Comparison of ENCODE assay signal across 24 cellular contexts in the genomic region with DNA sequence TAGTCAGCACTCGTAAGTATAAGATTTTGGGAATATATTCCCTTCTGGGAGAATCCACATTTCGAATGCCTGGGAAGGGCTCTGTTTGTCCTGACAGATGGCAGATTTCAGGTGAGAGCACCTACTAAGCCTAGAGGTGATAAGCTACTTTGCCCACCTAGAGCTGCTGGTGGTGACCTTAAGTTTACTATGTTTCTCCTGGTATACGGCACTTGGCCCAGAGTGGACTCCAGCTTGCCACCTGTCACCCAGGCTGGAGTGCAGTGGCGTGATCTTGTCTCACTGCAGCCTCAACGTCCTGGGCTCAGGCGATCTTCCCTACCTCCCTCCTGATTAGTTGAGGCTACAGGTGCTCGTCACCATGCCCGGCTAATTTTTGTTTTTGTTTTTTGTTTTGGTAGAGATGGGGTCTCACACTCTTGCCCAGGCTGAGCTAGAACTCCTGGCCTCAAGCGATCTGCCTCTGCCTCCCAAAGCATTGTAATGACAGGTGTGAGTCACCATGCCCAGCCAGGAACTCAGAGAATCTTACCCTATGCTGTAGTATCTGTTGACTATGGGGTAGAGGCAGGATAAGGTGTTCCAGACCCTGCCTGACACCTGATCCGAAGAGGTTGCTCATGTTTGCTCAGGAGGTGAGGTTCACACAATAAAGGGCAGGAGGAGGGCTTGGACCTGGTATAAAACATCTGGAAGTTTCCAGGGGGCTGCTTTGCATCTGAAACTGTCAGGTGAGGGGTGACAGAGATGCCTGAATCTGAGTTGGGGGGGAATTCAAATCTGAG. TPM values are rescaled to one million over a fixed set of nuclear protein-coding genes. Genes with fewer than 3 reads are reported as not detected.
DNase-seq lines count a peak whose midpoint lies in the region; ATAC-seq and TF ChIP-seq lines count a peak whose summit lies in the region.
"Had no signal": no experiment of that assay in that cellular context is flagged by ENCODE, and none has a peak within 500 bp of the region (broad histone marks: within the 10 kb centered on the region; RNA-seq: fewer than 3 reads in every experiment).

A gene with protein sequence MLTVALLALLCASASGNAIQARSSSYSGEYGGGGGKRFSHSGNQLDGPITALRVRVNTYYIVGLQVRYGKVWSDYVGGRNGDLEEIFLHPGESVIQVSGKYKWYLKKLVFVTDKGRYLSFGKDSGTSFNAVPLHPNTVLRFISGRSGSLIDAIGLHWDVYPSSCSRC (plus strand): TSS at position 681 of the 785 bp plus-strand sequence. CDS start 1,011 bp downstream, outside the sequence.

- no peaks in the 10 kb centered on the region for H3K36me3 ChIP-seq in PC-3 (ENCODE audit: low read depth, low read length)
- no peaks in the 10 kb centered on the region for H3K36me3 ChIP-seq in left ventricle myocardium inferior
- H3K36me3 ChIP-seq: BLaER1, spleen, upper lobe of left lung had no signal

- no TSS peak for BruUV-seq in PC-3 (replicated peaks; lab: Mats Ljungman, UMichigan)

- DNase-seq in activated T-cell treated with anti-CD3 and anti-CD28 coated beads, Interleukin-2, amount 50 U/mL, for 24 hours: no peak
- DNase-seq in activated T-cell treated with anti-CD3 and anti-CD28 coated beads, Interleukin-2, amount 50 U/mL, for 1 hour: no peak
- peak; percentile 35 for DNase-seq in PC-3
- DNase-seq in foreskin keratinocyte: peak in 1 of 2 donors; percentile 8
- DNase-seq in stimulated activated effector memory CD8-positive, alpha-beta T cell treated with anti-CD3 and anti-CD28 coated beads, Interleukin-12 subunit alpha, Interleukin-12 subunit beta, amount 100 ng/mL, for 72 hours (ENCODE audit: low spot score in 2 of 2): no peak
- no peak for DNase-seq in CD14-positive monocyte (ENCODE audit: low spot score)
- no peak for DNase-seq in left ventricle myocardium inferior
- DNase-seq: activated CD4-positive, alpha-beta T cell treated with anti-CD3 and anti-CD28 coated beads for 4 hours; activated gamma-delta T cell treated with Interleukin-2 at 50 U/mL for 16 hours; activated T-cell treated with anti-CD3 and anti-CD28 coated beads, Interleukin-2, amount 50 U/mL, for 4 hours; DND-41; H7; NCI-H1436; nephron progenitor cell; Right ventricle myocardium superior; spleen; upper lobe of left lung had no signal

- peaks cover 7% of the 10 kb centered on the region for H3K4me1 Mint-ChIP-seq in activated T-cell treated with anti-CD3 and anti-CD28 coated beads, Interleukin-2, amount 50 U/mL, for 24 hours (ENCODE audit: low read depth)
- peaks cover 12% of the 10 kb centered on the region for H3K4me1 Mint-ChIP-seq in stimulated activated effector memory CD8-positive, alpha-beta T cell treated with anti-CD3 and anti-CD28 coated beads, Interleukin-12 subunit alpha, Interleukin-12 subunit beta, amount 100 ng/mL, for 72 hours
- peaks cover 9% of the 10 kb centered on the region for H3K4me1 Mint-ChIP-seq in CD14-positive monocyte
- H3K4me1 Mint-ChIP-seq: nephron progenitor cell had no signal

- no peak within 1 kb of the TSS for H3K4me2 ChIP-seq in PC-3 (ENCODE audit: low read length)
- H3K4me2 ChIP-seq: BLaER1, KMS-11 had no signal

- TF ChIP-seq CTCF in PC-3 (conservative IDR thresholded peaks at IDR 0.05; ENCODE audit: low read depth, low read length) (no peak), foreskin keratinocyte (conservative IDR thresholded peaks at IDR 0.05) (no peak), CD14-positive monocyte (IDR thresholded peaks at IDR 0.05) (no peak), left ventricle myocardium inferior (IDR thresholded peaks at IDR 0.05; ENCODE audit: borderline replicate concordance) (no peak)

- intact Hi-C loops in PC-3 (cut with micrococcal nuclease): no loop called here
- intact Hi-C loops in CD14-positive monocyte (cut with micrococcal nuclease): no loop called here
- intact Hi-C loops in left ventricle myocardium inferior (cut with micrococcal nuclease): no loop called here

- H3K4me3 Mint-ChIP-seq in activated T-cell treated with anti-CD3 and anti-CD28 coated beads, Interleukin-2, amount 50 U/mL, for 24 hours: no peak within 1 kb of the TSS
- H3K4me3 Mint-ChIP-seq in stimulated activated effector memory CD8-positive, alpha-beta T cell treated with anti-CD3 and anti-CD28 coated beads, Interleukin-12 subunit alpha, Interleukin-12 subunit beta, amount 100 ng/mL, for 72 hours: no peak within 1 kb of the TSS
- no peak within 1 kb of the TSS for H3K4me3 Mint-ChIP-seq in CD14-positive monocyte
- H3K4me3 Mint-ChIP-seq: activated T-cell treated with anti-CD3 and anti-CD28 coated beads, Interleukin-2, amount 50 U/mL, for 4 hours; nephron progenitor cell had no signal

- H3K4me1 ChIP-seq in PC-3 (ENCODE audit: insufficient read depth, low read length) (peaks cover 5% of the 10 kb centered on the region; the same call in 1 of the 2 replicates), foreskin keratinocyte (peaks cover 18% of the 10 kb centered on the region), left ventricle myocardium inferior (no peaks in the 10 kb centered on the region)
- H3K4me1 ChIP-seq: BLaER1, parathyroid adenoma, spleen, upper lobe of left lung had no signal

- POLR2A ChIA-PET in PC-3 (lab: Charles Lee; ENCODE audit: unreplicated experiment): no interaction called here

- H3K4me3 ChIP-seq in PC-3 (ENCODE audit: low read length) (no peak within 1 kb of the TSS), left ventricle myocardium inferior (no peak within 1 kb of the TSS)
- H3K4me3 ChIP-seq: BLaER1, spleen, upper lobe of left lung had no signal

- no peaks in the 10 kb centered on the region for H3K36me3 Mint-ChIP-seq in activated T-cell treated with anti-CD3 and anti-CD28 coated beads, Interleukin-2, amount 50 U/mL, for 24 hours (ENCODE audit: low read depth)
- no peaks in the 10 kb centered on the region for H3K36me3 Mint-ChIP-seq in stimulated activated effector memory CD8-positive, alpha-beta T cell treated with anti-CD3 and anti-CD28 coated beads, Interleukin-12 subunit alpha, Interleukin-12 subunit beta, amount 100 ng/mL, for 72 hours
- H3K36me3 Mint-ChIP-seq in CD14-positive monocyte: no peaks in the 10 kb centered on the region

- H2AFZ ChIP-seq in PC-3 (ENCODE audit: low read length): no peak within 1 kb of the TSS
- H2AFZ ChIP-seq: parathyroid adenoma had no signal

- peak within 1 kb of the TSS; percentile 48 for H3K27ac Mint-ChIP-seq in activated T-cell treated with anti-CD3 and anti-CD28 coated beads, Interleukin-2, amount 50 U/mL, for 24 hours
- peak within 1 kb of the TSS; percentile 64 for H3K27ac Mint-ChIP-seq in stimulated activated effector memory CD8-positive, alpha-beta T cell treated with anti-CD3 and anti-CD28 coated beads, Interleukin-12 subunit alpha, Interleukin-12 subunit beta, amount 100 ng/mL, for 72 hours
- H3K27ac Mint-ChIP-seq in CD14-positive monocyte: no peak within 1 kb of the TSS

- H3K79me2 ChIP-seq in PC-3 (ENCODE audit: low read length): no peaks in the 10 kb centered on the region
- H3K79me2 ChIP-seq: parathyroid adenoma had no signal

- no peak within 1 kb of the TSS for H3K27ac ChIP-seq in PC-3 (ENCODE audit: low read length)
- H3K27ac ChIP-seq in foreskin keratinocyte: no peak within 1 kb of the TSS
- H3K27ac ChIP-seq in left ventricle myocardium inferior (replicated peaks): no peak within 1 kb of the TSS
- H3K27ac ChIP-seq: BLaER1, KMS-11, parathyroid adenoma, spleen, upper lobe of left lung had no signal

- no peaks in the 10 kb centered on the region for H3K9me3 Mint-ChIP-seq in activated T-cell treated with anti-CD3 and anti-CD28 coated beads, Interleukin-2, amount 50 U/mL, for 24 hours
- H3K9me3 Mint-ChIP-seq in stimulated activated effector memory CD8-positive, alpha-beta T cell treated with anti-CD3 and anti-CD28 coated beads, Interleukin-12 subunit alpha, Interleukin-12 subunit beta, amount 100 ng/mL, for 72 hours: no peaks in the 10 kb centered on the region
- H3K9me3 Mint-ChIP-seq in CD14-positive monocyte: peaks cover 0 to 2% (median 0%) of the 10 kb centered on the region in 7 donors
- H3K9me3 Mint-ChIP-seq: activated T-cell treated with anti-CD3 and anti-CD28 coated beads, Interleukin-2, amount 50 U/mL, for 4 hours; nephron progenitor cell had no signal

- H3K9me3 ChIP-seq in PC-3 (ENCODE audit: low read length) (no peaks in the 10 kb centered on the region), left ventricle myocardium inferior (replicated peaks) (no peaks in the 10 kb centered on the region)
- H3K9me3 ChIP-seq: BLaER1, spleen, upper lobe of left lung had no signal

- H3K27me3 ChIP-seq in PC-3 (ENCODE audit: low read length): no peaks in the 10 kb centered on the region
- H3K27me3 ChIP-seq in foreskin keratinocyte: no peaks in the 10 kb centered on the region
- H3K27me3 ChIP-seq in left ventricle myocardium inferior (ENCODE audit: low read depth): peaks cover 28% of the 10 kb centered on the region
- H3K27me3 ChIP-seq: BLaER1, spleen, upper lobe of left lung had no signal

- H4K20me1 ChIP-seq in PC-3 (ENCODE audit: low read length): no peaks in the 10 kb centered on the region
- H4K20me1 ChIP-seq: BLaER1 had no signal

- H3K9ac ChIP-seq in PC-3 (ENCODE audit: low read length): no peak within 1 kb of the TSS
- H3K9ac ChIP-seq: BLaER1, KMS-11, parathyroid adenoma had no signal

- no peaks in the 10 kb centered on the region for H3F3A ChIP-seq in PC-3 (ENCODE audit: low read length, unreplicated experiment)

- H3K27me3 Mint-ChIP-seq in activated T-cell treated with anti-CD3 and anti-CD28 coated beads, Interleukin-2, amount 50 U/mL, for 24 hours: no peaks in the 10 kb centered on the region
- peaks cover 0 to 8% (median 4%) of the 10 kb centered on the region in 3 donors for H3K27me3 Mint-ChIP-seq in CD14-positive monocyte (ENCODE audit: low read depth in 3 of 3)

- no peak for ATAC-seq in PC-3
- ATAC-seq in foreskin keratinocyte: peak; percentile 21
- ATAC-seq in stimulated activated effector memory CD8-positive, alpha-beta T cell treated with anti-CD3 and anti-CD28 coated beads, Interleukin-12 subunit alpha, Interleukin-12 subunit beta, amount 100 ng/mL, for 72 hours: no peak
- ATAC-seq in GM21825 (IDR thresholded peaks at IDR 0.05; ENCODE audit: unreplicated experiment): no peak
- ATAC-seq: activated T-cell treated with anti-CD3 and anti-CD28 coated beads, Interleukin-2, amount 50 U/mL, for 4 hours had no signal

- CTCF ChIA-PET in PC-3 (lab: Charles Lee): no interaction called here

- no peaks in the 10 kb centered on the region for H3K9me2 ChIP-seq in PC-3 (replicated peaks; ENCODE audit: low read length)

RNA-seq across cellular contexts. Expression of the gene that starts here (rescaled TPM):
- total RNA-seq in PC-3 (2014; rRNA removed): not detected in 2 replicates
- total RNA-seq in foreskin keratinocyte: not detected in 2 replicates
- polyA plus RNA-seq in foreskin keratinocyte: 0.02 TPM in 1 of 2 replicates, not detected in the other
- not detected for polyA plus RNA-seq in CD14-positive monocyte
- total RNA-seq in left ventricle myocardium inferior: not detected
- total RNA-seq: activated CD8-positive, alpha-beta memory T cell treated with anti-CD3 and anti-CD28 coated beads for 36 hours; H7; mononuclear cell; Right ventricle myocardium superior; spleen; T-helper 2 cell treated with Interferon-gamma antibody and Interleukin-4, amounts not matched to agents 100 ng/mL and 5 ng/mL, for 36 hours had no signal

Comparison
In these comparisons a context has a peak if more than half of its experiments do, and no peak if none do; other contexts are left out.
1. Peak in DNase-seq in PC-3; RNA of the gene not detected or under 1 TPM.
2. Peak in ATAC-seq in foreskin keratinocyte; RNA of the gene not detected or under 1 TPM.
3. H3K27ac Mint-ChIP-seq: peak in activated T-cell treated with anti-CD3 and anti-CD28 coated beads, Interleukin-2, amount 50 U/mL, for 24 hours (single experiment) and stimulated activated effector memory CD8-positive, alpha-beta T cell treated with anti-CD3 and anti-CD28 coated beads, Interleukin-12 subunit alpha, Interleukin-12 subunit beta, amount 100 ng/mL, for 72 hours (single experiment); none in CD14-positive monocyte (0 of 7).